ENCODE assay signal across 10 cellular contexts in genomic region chrX:45445745-45446412, GRCh38.
DNase-seq lines count a peak whose midpoint lies in the region; ATAC-seq lines count a peak whose summit lies in the region.
"Had no signal": no experiment of that assay in that cellular context is flagged by ENCODE, and none has a peak within 500 bp of the region (broad histone marks: within the 10 kb centered on the region; RNA-seq: fewer than 3 reads in every experiment).

No MANE protein-coding gene starts in this region.

- POLR2A ChIA-PET in activated CD4-positive, alpha-beta T cell treated with anti-CD3 and anti-CD28 coated beads for 36 hours (lab: Charles Lee) = no interaction called here

- no peaks in the 10 kb centered on the region for H3K9me3 Mint-ChIP-seq in activated CD4-positive, alpha-beta T cell treated with anti-CD3 and anti-CD28 coated beads for 36 hours (ENCODE audit: low read depth)

- intact Hi-C loops in activated CD4-positive, alpha-beta T cell treated with anti-CD3 and anti-CD28 coated beads for 36 hours (cut with DNase I, micrococcal nuclease) = loop anchor here in 1 of 2 experiments (5.0 kb wide), 1 partner anchor 176 kb away; no protein-coding TSS in a partner anchor

- no peaks in the 10 kb centered on the region for H3K36me3 Mint-ChIP-seq in activated CD4-positive, alpha-beta T cell treated with anti-CD3 and anti-CD28 coated beads for 36 hours (ENCODE audit: low read depth)

- no peaks in the 10 kb centered on the region for H3K27me3 Mint-ChIP-seq in activated CD4-positive, alpha-beta T cell treated with anti-CD3 and anti-CD28 coated beads for 36 hours

- peak; percentile 95 for ATAC-seq in activated CD4-positive, alpha-beta T cell treated with anti-CD3 and anti-CD28 coated beads for 36 hours
- peak; percentile 84 for ATAC-seq in stimulated activated naive CD8-positive, alpha-beta T cell treated with anti-CD3 and anti-CD28 coated beads, Interleukin-15, Interleukin-2, amounts not matched to agents 100 U/mL and 50 U/mL, for 24 hours
- ATAC-seq in HG02571 (IDR thresholded peaks at IDR 0.05; ENCODE audit: unreplicated experiment) = no peak
- ATAC-seq in HG02610 (IDR thresholded peaks at IDR 0.05; ENCODE audit: unreplicated experiment) = no peak

- CTCF ChIA-PET in activated CD4-positive, alpha-beta T cell treated with anti-CD3 and anti-CD28 coated beads for 36 hours (lab: Charles Lee) = no interaction called here

- H3K4me3 Mint-ChIP-seq in activated CD4-positive, alpha-beta T cell treated with anti-CD3 and anti-CD28 coated beads for 36 hours = no peak overlapping the region

- no peak for DNase-seq in activated CD4-positive, alpha-beta T cell treated with anti-CD3 and anti-CD28 coated beads for 36 hours
- no peak for DNase-seq in activated CD4-positive, alpha-beta T cell treated with anti-CD3 and anti-CD28 coated beads for 4 hours
- peak; percentile 88 for DNase-seq in RPMI7951 (ENCODE audit: low read depth)
- peak; percentile 71 for DNase-seq in fibroblast of peridontal ligament (ENCODE audit: extremely low read depth)
- no peak for DNase-seq in stimulated activated naive CD8-positive, alpha-beta T cell treated with anti-CD3 and anti-CD28 coated beads, Interleukin-15, Interleukin-2, amounts not matched to agents 100 U/mL and 50 U/mL, for 24 hours
- no peak for DNase-seq in NCI-H187 (lab: John Stamatoyannopoulos, UW)
- DNase-seq: NCI-H1436 treated with DMSO at 0.1 percent for 48 hours; stimulated activated CD4-positive, alpha-beta T cell treated with anti-CD3 and anti-CD28 coated beads, Interleukin-2, amount 100 ng/mL, for 48 hours had no signal

- H3K27ac Mint-ChIP-seq in activated CD4-positive, alpha-beta T cell treated with anti-CD3 and anti-CD28 coated beads for 36 hours = peak overlapping the region; percentile 77

- H3K4me1 Mint-ChIP-seq in activated CD4-positive, alpha-beta T cell treated with anti-CD3 and anti-CD28 coated beads for 36 hours = peaks cover 12% of the 10 kb centered on the region

Comparison
In these comparisons a context has a peak if more than half of its experiments do, and no peak if none do; other contexts are left out.
1. ATAC-seq: peak in activated CD4-positive, alpha-beta T cell treated with anti-CD3 and anti-CD28 coated beads for 36 hours (single experiment) and stimulated activated naive CD8-positive, alpha-beta T cell treated with anti-CD3 and anti-CD28 coated beads, Interleukin-15, Interleukin-2, amounts not matched to agents 100 U/mL and 50 U/mL, for 24 hours (single experiment); none in HG02571 (single experiment) and HG02610 (single experiment).
2. DNase-seq: peak in RPMI7951 (single experiment) and fibroblast of peridontal ligament (single experiment); none in activated CD4-positive, alpha-beta T cell treated with anti-CD3 and anti-CD28 coated beads for 36 hours (single experiment), activated CD4-positive, alpha-beta T cell treated with anti-CD3 and anti-CD28 coated beads for 4 hours (0 of 2), stimulated activated naive CD8-positive, alpha-beta T cell treated with anti-CD3 and anti-CD28 coated beads, Interleukin-15, Interleukin-2, amounts not matched to agents 100 U/mL and 50 U/mL, for 24 hours (single experiment) and NCI-H187 (0 of 2).